Comparison of ENCODE assay signal across 22 cellular contexts in genomic region chr7:85239114-85239513, GRCh38. TPM values are rescaled to one million over a fixed set of nuclear protein-coding genes. Genes with fewer than 3 reads are reported as not detected.
"Had no signal": no experiment of that assay in that cellular context is flagged by ENCODE, and none has a peak within 500 bp of the region (broad histone marks: within the 10 kb centered on the region; RNA-seq: fewer than 3 reads in every experiment).

No MANE protein-coding gene starts in this region.

- H3K36me3 Mint-ChIP-seq: activated CD8-positive, alpha-beta memory T cell treated with anti-CD3 and anti-CD28 coated beads, Interleukin-2, amount 10 ng/mL, durations not matched to agents 7 days and 5 days; activated naive CD4-positive, alpha-beta T cell treated with anti-CD3 and anti-CD28 coated beads, Interleukin-2, amount 50 U/mL, for 72 hours; WTC11 had no signal

- H3K4me3 Mint-ChIP-seq: activated CD4-positive, alpha-beta T cell treated with anti-CD3 and anti-CD28 coated beads, Interleukin-2, amount 10 ng/mL, durations not matched to agents 24 days and 14 days; activated CD8-positive, alpha-beta memory T cell treated with anti-CD3 and anti-CD28 coated beads, Interleukin-2, amount 10 ng/mL, durations not matched to agents 7 days and 5 days; activated naive CD8-positive, alpha-beta T cell treated with anti-CD3 and anti-CD28 coated beads, Interleukin-2, amount 50 U/mL, for 24 hours; activated T-cell treated with anti-CD3 and anti-CD28 coated beads, Interleukin-2, amount 50 U/mL, for 4 hours; T-helper 1 cell treated with Interleukin-12 subunit alpha and Interleukin-12 subunit beta and Interleukin-4 antibody, amounts not matched to agents 30 μg/mL and 1 μg/mL, for 36 hours; WTC11 had no signal

- H3K9me3 ChIP-seq: ascending aorta, body of pancreas had no signal

- H3K9me3 Mint-ChIP-seq: activated CD4-positive, alpha-beta T cell treated with anti-CD3 and anti-CD28 coated beads, Interleukin-2, amount 10 ng/mL, durations not matched to agents 24 days and 14 days; activated naive CD8-positive, alpha-beta T cell treated with anti-CD3 and anti-CD28 coated beads, Interleukin-2, amount 50 U/mL, for 24 hours; activated T-cell treated with anti-CD3 and anti-CD28 coated beads, Interleukin-2, amount 50 U/mL, for 4 hours; T-helper 1 cell treated with Interleukin-12 subunit alpha and Interleukin-12 subunit beta and Interleukin-4 antibody, amounts not matched to agents 30 μg/mL and 1 μg/mL, for 36 hours had no signal

- ATAC-seq: activated CD8-positive, alpha-beta memory T cell treated with anti-CD3 and anti-CD28 coated beads, Interleukin-2, amount 10 ng/mL, durations not matched to agents 7 days and 5 days; activated naive CD4-positive, alpha-beta T cell treated with anti-CD3 and anti-CD28 coated beads, Interleukin-2, amount 50 U/mL, for 72 hours; activated naive CD8-positive, alpha-beta T cell treated with anti-CD3 and anti-CD28 coated beads, Interleukin-2, amount 50 U/mL, for 24 hours; activated T-cell treated with anti-CD3 and anti-CD28 coated beads, Interleukin-2, amount 50 U/mL, for 4 hours; body of pancreas; WTC11 had no signal

- H3K4me3 ChIP-seq: ascending aorta, body of pancreas, coronary artery had no signal

- H3K27me3 Mint-ChIP-seq: activated CD4-positive, alpha-beta T cell treated with anti-CD3 and anti-CD28 coated beads, Interleukin-2, amount 10 ng/mL, durations not matched to agents 24 days and 14 days; activated CD8-positive, alpha-beta memory T cell treated with anti-CD3 and anti-CD28 coated beads, Interleukin-2, amount 10 ng/mL, durations not matched to agents 7 days and 5 days; activated naive CD8-positive, alpha-beta T cell treated with anti-CD3 and anti-CD28 coated beads, Interleukin-2, amount 50 U/mL, for 24 hours had no signal

- DNase-seq: activated CD4-positive, alpha-beta T cell treated with anti-CD3 and anti-CD28 coated beads, Interleukin-2, amount 10 ng/mL, durations not matched to agents 24 days and 14 days; activated CD4-positive, alpha-beta T cell treated with anti-CD3 and anti-CD28 coated beads, Interleukin-2, amount 50 U/mL, for 48 hours; activated CD4-positive, CD25-positive, alpha-beta regulatory T cell treated with anti-CD3 and anti-CD28 coated beads, Interleukin-2, amount 50 U/mL, for 72 hours; activated CD8-positive, alpha-beta memory T cell treated with anti-CD3 and anti-CD28 coated beads, Interleukin-2, amount 10 ng/mL, durations not matched to agents 7 days and 5 days; activated effector memory CD4-positive, alpha-beta T cell treated with anti-CD3 and anti-CD28 coated beads, Interleukin-2, amount 50 U/mL, for 16 hours; activated naive CD4-positive, alpha-beta T cell treated with Interleukin-2 at 50 U/mL for 16 hours; activated naive CD8-positive, alpha-beta T cell treated with anti-CD3 and anti-CD28 coated beads, Interleukin-2, amount 50 U/mL, for 24 hours; activated T-cell treated with anti-CD3 and anti-CD28 coated beads, Interleukin-2, amount 50 U/mL, for 4 hours; amniotic stem cell; body of pancreas; central memory CD4-positive, alpha-beta T cell; NCI-H1105; NCI-H1436; NCI-H1694 treated with DMSO at 0.1 percent for 48 hours; NCI-H2029 treated with DMSO at 0.1 percent for 48 hours; NCI-H446; SHP77 had no signal

- H3K27ac ChIP-seq: ascending aorta, body of pancreas, coronary artery had no signal

- H3K27me3 ChIP-seq: ascending aorta, body of pancreas had no signal

- H3K4me1 ChIP-seq: ascending aorta, body of pancreas had no signal

- H3K36me3 ChIP-seq: ascending aorta had no signal

- H3K27ac Mint-ChIP-seq: activated CD4-positive, alpha-beta T cell treated with anti-CD3 and anti-CD28 coated beads, Interleukin-2, amount 10 ng/mL, durations not matched to agents 24 days and 14 days; activated CD8-positive, alpha-beta memory T cell treated with anti-CD3 and anti-CD28 coated beads, Interleukin-2, amount 10 ng/mL, durations not matched to agents 7 days and 5 days; activated naive CD4-positive, alpha-beta T cell treated with anti-CD3 and anti-CD28 coated beads, Interleukin-2, amount 50 U/mL, for 72 hours; activated naive CD8-positive, alpha-beta T cell treated with anti-CD3 and anti-CD28 coated beads, Interleukin-2, amount 50 U/mL, for 24 hours; T-helper 1 cell treated with Interleukin-12 subunit alpha and Interleukin-12 subunit beta and Interleukin-4 antibody, amounts not matched to agents 30 μg/mL and 1 μg/mL, for 36 hours; WTC11 had no signal

- H3K4me1 Mint-ChIP-seq: activated CD4-positive, alpha-beta T cell treated with anti-CD3 and anti-CD28 coated beads, Interleukin-2, amount 10 ng/mL, durations not matched to agents 24 days and 14 days; activated CD8-positive, alpha-beta memory T cell treated with anti-CD3 and anti-CD28 coated beads, Interleukin-2, amount 10 ng/mL, durations not matched to agents 7 days and 5 days; activated naive CD8-positive, alpha-beta T cell treated with anti-CD3 and anti-CD28 coated beads, Interleukin-2, amount 50 U/mL, for 24 hours; WTC11 had no signal

RNA-seq across cellular contexts. Expression of gene SEMA3D, which starts 52.3 kb away (rescaled TPM):
- total RNA-seq: activated CD8-positive, alpha-beta memory T cell treated with anti-CD3 and anti-CD28 coated beads, Interleukin-2, amount 10 ng/mL, durations not matched to agents 7 days and 5 days; activated naive CD4-positive, alpha-beta T cell treated with anti-CD3 and anti-CD28 coated beads, Interleukin-2, amount 50 U/mL, for 72 hours had no signal
